Comparison of ENCODE assay signal across 30 cellular contexts in genomic region chr4:89685690-89686089, GRCh38.
"Had no signal": no experiment of that assay in that cellular context is flagged by ENCODE, and none has a peak within 500 bp of the region (broad histone marks: within the 10 kb centered on the region; RNA-seq: fewer than 3 reads in every experiment).

No MANE protein-coding gene starts in this region.

- ATAC-seq: activated CD4-positive, CD25-positive, alpha-beta regulatory T cell treated with anti-CD3 and anti-CD28 coated beads, Interleukin-2, amount 50 U/mL, for 24 hours; activated naive CD4-positive, alpha-beta T cell treated with anti-CD3 and anti-CD28 coated beads, Interleukin-2, amount 50 U/mL, for 72 hours; activated naive CD8-positive, alpha-beta T cell treated with anti-CD3 and anti-CD28 coated beads, Interleukin-2, amount 50 U/mL, for 24 hours; activated T-cell treated with anti-CD3 and anti-CD28 coated beads, Interleukin-2, amount 50 U/mL, for 72 hours; body of pancreas; gastroesophageal sphincter; T-helper 17 cell had no signal

- H3K4me1 Mint-ChIP-seq: activated B cell treated with CpG ODN at 0.5 μM for 24 hours; activated naive CD8-positive, alpha-beta T cell treated with anti-CD3 and anti-CD28 coated beads, Interleukin-2, amount 50 U/mL, for 24 hours had no signal

- H3K27ac Mint-ChIP-seq: activated B cell treated with CpG ODN at 0.5 μM for 24 hours; activated naive CD4-positive, alpha-beta T cell treated with anti-CD3 and anti-CD28 coated beads, Interleukin-2, amount 10 ng/mL, durations not matched to agents 7 days and 5 days; activated naive CD4-positive, alpha-beta T cell treated with anti-CD3 and anti-CD28 coated beads, Interleukin-2, amount 50 U/mL, for 72 hours; activated naive CD8-positive, alpha-beta T cell treated with anti-CD3 and anti-CD28 coated beads, Interleukin-2, amount 50 U/mL, for 24 hours; activated T-cell treated with anti-CD3 and anti-CD28 coated beads, Interleukin-2, amount 50 U/mL, for 24 hours; activated T-cell treated with anti-CD3 and anti-CD28 coated beads, Interleukin-2, amount 50 U/mL, for 72 hours; T-helper 17 cell; T-helper 2 cell treated with Interferon-gamma antibody and Interleukin-4, amounts not matched to agents 5 μg/mL and 100 μg/mL, for 36 hours had no signal

- H3K36me3 Mint-ChIP-seq: activated naive CD4-positive, alpha-beta T cell treated with anti-CD3 and anti-CD28 coated beads, Interleukin-2, amount 10 ng/mL, durations not matched to agents 7 days and 5 days; activated naive CD4-positive, alpha-beta T cell treated with anti-CD3 and anti-CD28 coated beads, Interleukin-2, amount 50 U/mL, for 72 hours had no signal

- DNase-seq: activated B cell treated with CpG ODN at 0.5 μM for 24 hours; activated CD4-positive, alpha-beta T cell treated with anti-CD3 and anti-CD28 coated beads for 48 hours; activated CD4-positive, alpha-beta T cell treated with anti-CD3 and anti-CD28 coated beads, Interleukin-2, amount 50 U/mL, for 1 hour; activated CD4-positive, alpha-beta T cell treated with anti-CD3 and anti-CD28 coated beads, Interleukin-2, amount 50 U/mL, for 48 hours; activated CD8-positive, alpha-beta memory T cell treated with anti-CD3 and anti-CD28 coated beads, Interleukin-2, amount 50 U/mL, for 48 hours; activated gamma-delta T cell; activated naive CD4-positive, alpha-beta T cell; activated naive CD4-positive, alpha-beta T cell treated with anti-CD3 and anti-CD28 coated beads, Interleukin-2, amount 10 ng/mL, durations not matched to agents 7 days and 5 days; activated naive CD8-positive, alpha-beta T cell treated with anti-CD3 and anti-CD28 coated beads, Interleukin-2, amount 50 U/mL, for 24 hours; activated T-cell treated with anti-CD3 and anti-CD28 coated beads for 4 hours; activated T-cell treated with anti-CD3 and anti-CD28 coated beads, Interleukin-2, amount 50 U/mL, for 24 hours; activated T-cell treated with anti-CD3 and anti-CD28 coated beads, Interleukin-2, amount 50 U/mL, for 72 hours; adrenal gland; amygdala; aorta; body of pancreas; central memory CD4-positive, alpha-beta T cell; cerebellar nuclear complex; colonic mucosa; effector CD8-positive, alpha-beta T cell; esophagus squamous epithelium; foreskin melanocyte; T-helper 1 cell; T-helper 17 cell; T1000; WERI-Rb-1 had no signal

- H3K27me3 Mint-ChIP-seq: activated B cell treated with CpG ODN at 0.5 μM for 24 hours had no signal

- H3K9me3 Mint-ChIP-seq: activated B cell treated with CpG ODN at 0.5 μM for 24 hours; activated T-cell treated with anti-CD3 and anti-CD28 coated beads, Interleukin-2, amount 50 U/mL, for 24 hours; T-helper 2 cell treated with Interferon-gamma antibody and Interleukin-4, amounts not matched to agents 5 μg/mL and 100 μg/mL, for 36 hours had no signal

- H3K4me3 Mint-ChIP-seq: activated B cell treated with CpG ODN at 0.5 μM for 24 hours; activated naive CD4-positive, alpha-beta T cell treated with anti-CD3 and anti-CD28 coated beads, Interleukin-2, amount 10 ng/mL, durations not matched to agents 7 days and 5 days; activated naive CD8-positive, alpha-beta T cell treated with anti-CD3 and anti-CD28 coated beads, Interleukin-2, amount 50 U/mL, for 24 hours; activated T-cell treated with anti-CD3 and anti-CD28 coated beads, Interleukin-2, amount 50 U/mL, for 24 hours; activated T-cell treated with anti-CD3 and anti-CD28 coated beads, Interleukin-2, amount 50 U/mL, for 72 hours; T-helper 17 cell; T-helper 2 cell treated with Interferon-gamma antibody and Interleukin-4, amounts not matched to agents 5 μg/mL and 100 μg/mL, for 36 hours had no signal
